ENCODE assay signal across 22 cellular contexts in genomic region chr11:28713850-28714249, GRCh38.
DNase-seq lines count a peak whose midpoint lies in the region; ATAC-seq, FAIRE-seq and TF ChIP-seq lines count a peak whose summit lies in the region.
"Had no signal": no experiment of that assay in that cellular context is flagged by ENCODE, and none has a peak within 500 bp of the region (broad histone marks: within the 10 kb centered on the region; RNA-seq: fewer than 3 reads in every experiment).

No MANE protein-coding gene starts in this region.

- 69 to 73% methylated on average over 2 of the region's 2 CpGs for WGBS in heart right ventricle, 2 donors

- H3K27me3 ChIP-seq in heart right ventricle (no peaks in the 10 kb centered on the region), uterus (no peaks in the 10 kb centered on the region)
- H3K27me3 ChIP-seq: BE2C, MG63, Peyer's patch had no signal

- H3K36me3 ChIP-seq in heart right ventricle (no peaks in the 10 kb centered on the region), uterus (no peaks in the 10 kb centered on the region)
- H3K36me3 ChIP-seq: BE2C, MG63, Peyer's patch had no signal

- H3K9me3 ChIP-seq in heart right ventricle (no peaks in the 10 kb centered on the region), uterus (no peaks in the 10 kb centered on the region)
- H3K9me3 ChIP-seq: BE2C, MG63, Peyer's patch had no signal

- H3K4me3 ChIP-seq in heart right ventricle (no peak overlapping the region), uterus (no peak overlapping the region)
- H3K4me3 ChIP-seq: GM12878, GM23338, MG63, Peyer's patch had no signal

- no peak for TF ChIP-seq CTCF in heart right ventricle (IDR thresholded peaks at IDR 0.05)
- no peak for TF ChIP-seq CTCF in uterus (IDR thresholded peaks at IDR 0.05)

- peak; percentile 23 for FAIRE-seq in H54 (lab: Jason Lieb, UNC)
- FAIRE-seq: GM12878 had no signal

- ATAC-seq in heart right ventricle (no peak), HG03196 (IDR thresholded peaks at IDR 0.05; ENCODE audit: unreplicated experiment) (no peak)
- ATAC-seq: GM12878, GM23338, SK-N-SH treated with all-trans-retinoic acid at 6 μM for 48 hours had no signal

- TF ChIP-seq POLR2A in H54 (IDR thresholded peaks at IDR 0.05; ENCODE audit: low read depth, low read length) (no peak), uterus (IDR thresholded peaks at IDR 0.05) (no peak)

- H3K4me1 ChIP-seq in heart right ventricle (no peaks in the 10 kb centered on the region), uterus (no peaks in the 10 kb centered on the region)
- H3K4me1 ChIP-seq: BE2C, Peyer's patch had no signal

- intact Hi-C loops in heart right ventricle (cut with DNase I) = no loop called here
- intact Hi-C loops in uterus (cut with DNase I; ENCODE audit: low total_unique reads) = no loop called here

- DNase-seq in NCI-H1092 treated with DMSO at 0.1 percent for 48 hours (lab: John Stamatoyannopoulos, UW) (peak; percentile 25), NCI-H1092 (lab: John Stamatoyannopoulos, UW) (no peak), H54 (ENCODE audit: insufficient read length, low spot score) (no peak), NCI-H2029 treated with DMSO at 0.1 percent for 48 hours (lab: John Stamatoyannopoulos, UW) (peak; percentile 41), SHP77 (lab: John Stamatoyannopoulos, UW) (peak; percentile 44 to 58), heart right ventricle (no peak), uterus (no peak)
- DNase-seq: BE2C; CD4-positive, alpha-beta T cell; GDM1; KG1; MG63; NCI-H446; NCI-H82; Peyer's patch; Right ventricle myocardium superior; T-helper 1 cell had no signal

- H3K27ac ChIP-seq in heart right ventricle (no peak overlapping the region), uterus (no peak overlapping the region)
- H3K27ac ChIP-seq: 22Rv1, Peyer's patch had no signal

Comparison
In these comparisons a context has a peak if more than half of its experiments do, and no peak if none do; other contexts are left out.
1. DNase-seq: peak in NCI-H1092 treated with DMSO at 0.1 percent for 48 hours (single experiment), NCI-H2029 treated with DMSO at 0.1 percent for 48 hours (single experiment) and SHP77 (2 of 2); none in NCI-H1092 (single experiment), H54 (single experiment), heart right ventricle (0 of 2) and uterus (0 of 2).